In the genomic region with DNA sequence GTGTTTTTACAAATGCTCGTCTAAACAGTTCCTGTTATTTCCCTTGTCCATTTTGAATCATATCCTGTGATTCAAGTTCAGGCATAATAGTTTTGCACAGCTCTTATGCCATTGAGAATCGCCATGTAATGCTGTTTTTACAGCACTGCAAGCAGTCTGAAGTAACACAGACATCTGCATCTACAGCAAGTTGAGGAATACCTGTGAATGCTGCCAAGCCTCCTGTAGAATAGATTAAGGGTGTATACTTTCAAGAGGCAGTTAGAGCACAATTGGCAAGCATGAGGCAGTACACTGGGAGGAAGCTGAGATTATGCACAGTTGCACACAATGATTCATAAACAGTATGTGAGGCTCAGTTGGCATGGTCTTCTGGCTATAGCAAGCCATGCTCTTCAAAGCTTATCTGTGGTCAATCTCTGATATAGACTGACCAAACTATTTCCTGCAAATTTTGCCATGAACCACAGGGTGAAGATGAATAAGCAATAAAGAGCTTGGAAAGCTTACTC, we compare ENCODE assay signal across 12 cellular contexts.
DNase-seq lines count a peak whose midpoint lies in the region; ATAC-seq and TF ChIP-seq lines count a peak whose summit lies in the region.
"Had no signal": no experiment of that assay in that cellular context is flagged by ENCODE, and none has a peak within 500 bp of the region (broad histone marks: within the 10 kb centered on the region; RNA-seq: fewer than 3 reads in every experiment).

No MANE protein-coding gene starts in this region.

- H3K4me1 Mint-ChIP-seq in osteocyte (ENCODE audit: unreplicated experiment) = peaks cover 10% of the 10 kb centered on the region
- H3K4me1 Mint-ChIP-seq: nephron had no signal

- peak; percentile 28 for DNase-seq in A673 (ENCODE audit: low spot score)
- DNase-seq in HT1080 (ENCODE audit: low read depth) = peak; percentile 99
- DNase-seq in astrocyte of the cerebellum (ENCODE audit: low read depth) = peak; percentile 97
- peak; percentile 88 for DNase-seq in kidney glomerular epithelial cell (lab: John Stamatoyannopoulos, UW)
- DNase-seq in osteocyte (ENCODE audit: extremely low spot score, unreplicated experiment) = no peak
- DNase-seq in stimulated activated CD4-positive, alpha-beta T cell treated with anti-CD3 and anti-CD28 coated beads, Interleukin-4, amount 100 ng/mL, for 4 hours = no peak
- no peak for DNase-seq in NCI-H146 treated with DMSO at 0.1 percent for 48 hours (lab: John Stamatoyannopoulos, UW; ENCODE audit: unreplicated experiment)
- DNase-seq: central memory CD4-positive, alpha-beta T cell; stimulated activated naive CD8-positive, alpha-beta T cell treated with anti-CD3 and anti-CD28 coated beads, Interleukin-15, Interleukin-2, amounts not matched to agents 100 U/mL and 50 U/mL, for 24 hours had no signal

- in situ Hi-C loops in astrocyte of the cerebellum (cut with HindIII; ENCODE audit: low sequenced_read_pairs) = no loop called here

- no peak overlapping the region for H3K4me3 Mint-ChIP-seq in osteocyte (ENCODE audit: unreplicated experiment)
- H3K4me3 Mint-ChIP-seq: IgD-negative memory B cell, nephron had no signal

- no peaks in the 10 kb centered on the region for H3K36me3 Mint-ChIP-seq in osteocyte (ENCODE audit: unreplicated experiment)
- H3K36me3 Mint-ChIP-seq: IgD-negative memory B cell had no signal

- ATAC-seq in HG02973 (IDR thresholded peaks at IDR 0.05; ENCODE audit: unreplicated experiment) = no peak
- ATAC-seq: stimulated activated naive CD8-positive, alpha-beta T cell treated with anti-CD3 and anti-CD28 coated beads, Interleukin-15, Interleukin-2, amounts not matched to agents 100 U/mL and 50 U/mL, for 24 hours had no signal

- POLR2A ChIA-PET in A673 (lab: Charles Lee; ENCODE audit: low non-redundant PET) = interaction anchor here (0.5 kb wide), 1 partner anchor 24 kb away, joined by 3 read pairs; no protein-coding TSS in a partner anchor

- intact Hi-C loops in A673 (cut with micrococcal nuclease; ENCODE audit: unreplicated experiment) = no loop called here

- H3K27ac Mint-ChIP-seq in osteocyte (ENCODE audit: unreplicated experiment) = no peak overlapping the region
- H3K27ac Mint-ChIP-seq: IgD-negative memory B cell had no signal

- no peaks in the 10 kb centered on the region for H3K27me3 Mint-ChIP-seq in osteocyte (ENCODE audit: unreplicated experiment)

- H3K9me3 ChIP-seq in A673 (ENCODE audit: low read depth, low read length, poor library complexity, severe bottlenecking) = no peaks in the 10 kb centered on the region

- H3K4me3 ChIP-seq in A673 (ENCODE audit: low read depth, low read length, poor library complexity, severe bottlenecking) = no peak overlapping the region
- no peak overlapping the region for H3K4me3 ChIP-seq in astrocyte of the cerebellum (ENCODE audit: low read depth, low read length)

- no peaks in the 10 kb centered on the region for H3K27me3 ChIP-seq in A673 (replicated peaks; ENCODE audit: insufficient read depth, low read depth, low read length, poor library complexity)

- no peak overlapping the region for H3K27ac ChIP-seq in A673 (ENCODE audit: low read depth, low read length, poor library complexity, severe bottlenecking)

- CTCF ChIA-PET in A673 (lab: Charles Lee) = no interaction called here

- H3K4me1 ChIP-seq in A673 (ENCODE audit: insufficient read depth, low read length, poor library complexity, severe bottlenecking) = no peaks in the 10 kb centered on the region

- TF ChIP-seq CTCF in A673 (conservative IDR thresholded peaks at IDR 0.05; ENCODE audit: low read depth, low read length) (no peak), astrocyte of the cerebellum (IDR thresholded peaks at IDR 0.05; ENCODE audit: low read depth, low read length, missing control alignments) (no peak), osteocyte (IDR thresholded peaks at IDR 0.05) (no peak)

- BruUV-seq in A673 (replicated peaks; lab: Mats Ljungman, UMichigan) = no TSS peak

- peaks cover 4% of the 10 kb centered on the region for H3K9me3 Mint-ChIP-seq in osteocyte (ENCODE audit: unreplicated experiment)
- H3K9me3 Mint-ChIP-seq: nephron had no signal

- H3K36me3 ChIP-seq in A673 (ENCODE audit: insufficient read depth, low read length, poor library complexity, severe bottlenecking) = no peaks in the 10 kb centered on the region

Comparison
In these comparisons a context has a peak if more than half of its experiments do, and no peak if none do; other contexts are left out.
1. DNase-seq: peak in A673 (single experiment), HT1080 (single experiment), astrocyte of the cerebellum (single experiment) and kidney glomerular epithelial cell (single experiment); none in osteocyte (single experiment), stimulated activated CD4-positive, alpha-beta T cell treated with anti-CD3 and anti-CD28 coated beads, Interleukin-4, amount 100 ng/mL, for 4 hours (0 of 2) and NCI-H146 treated with DMSO at 0.1 percent for 48 hours (single experiment).